8 cellular contexts compared by ENCODE assay signal in the genomic region with DNA sequence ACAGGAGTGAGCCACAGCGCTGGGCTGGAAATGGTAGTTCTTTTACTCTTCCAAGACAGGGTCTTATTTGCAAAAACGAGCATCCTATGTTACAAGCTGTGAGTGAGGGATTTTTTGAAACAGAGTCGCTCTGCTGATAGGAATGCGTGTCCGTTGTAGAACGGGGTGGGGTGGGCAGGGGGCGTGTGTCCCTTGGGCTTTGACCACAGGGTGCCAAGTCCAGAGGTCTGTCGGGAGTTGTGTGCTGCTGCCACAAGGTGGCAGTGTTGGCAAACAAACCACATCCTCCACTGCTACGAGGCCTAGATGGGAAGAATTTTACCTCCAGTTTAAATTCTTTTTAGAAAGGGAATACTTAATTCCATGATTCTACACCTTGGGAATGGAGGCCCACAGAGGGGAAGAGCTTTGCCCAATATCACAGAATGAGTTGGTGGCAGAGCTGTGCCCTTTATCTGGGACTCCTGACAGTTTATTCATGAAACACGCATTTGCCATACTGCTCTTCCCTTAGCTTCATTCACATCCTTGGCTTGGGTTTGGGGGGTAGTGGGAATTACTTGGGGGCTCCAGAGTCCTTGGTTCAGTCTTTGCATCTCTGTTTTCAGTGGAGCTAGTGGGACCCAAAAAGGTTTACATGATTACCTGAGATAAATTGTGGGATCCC. TPM values are rescaled to one million over a fixed set of nuclear protein-coding genes. Genes with fewer than 3 reads are reported as not detected.
A peak's percentile ranks its signal among the peaks of the same experiment; 100 is the strongest.
DNase-seq lines count a peak whose midpoint lies in the region; ATAC-seq and TF ChIP-seq lines count a peak whose summit lies in the region.

No MANE protein-coding gene starts in this region.

- no peak overlapping the region for H2BK12ac ChIP-seq in H9 (ENCODE audit: insufficient read length, low read depth, low read length)

- H3K9me3 Mint-ChIP-seq in H9, result no peaks in the 10 kb centered on the region; a peak in 1 of 5 replicates

- peaks cover 3% of the 10 kb centered on the region for H3K23me2 ChIP-seq in H9 (ENCODE audit: insufficient read length, low read depth, low read length, poor library complexity, severe bottlenecking)

- no peaks in the 10 kb centered on the region for H3K27me3 ChIP-seq in H9 (ENCODE audit: insufficient read depth, low read length)

- H3K4me1 Mint-ChIP-seq in H9, result peaks cover 37 to 39% of the 10 kb centered on the region in 2 experiments

- H3K36me3 Mint-ChIP-seq in H9 (ENCODE audit: insufficient read depth in 1 of 3, low read depth in 3 of 3), result no peaks in the 10 kb centered on the region

- TF ChIP-seq CTCF in H9 (conservative IDR thresholded peaks at IDR 0.05), result peak; percentile 99

- H2AFZ ChIP-seq in H9 (ENCODE audit: low read length), result no peak overlapping the region

- no peak for ATAC-seq in GM21576 (IDR thresholded peaks at IDR 0.05; ENCODE audit: unreplicated experiment)

- H3K14ac ChIP-seq in H9 (ENCODE audit: insufficient read depth, low read length), result no peak overlapping the region

- H3K23ac ChIP-seq in H9 (ENCODE audit: insufficient read length, low read depth, low read length), result no peak overlapping the region

- H3K4me3 Mint-ChIP-seq in H9, result peak overlapping the region; percentile 42 to 70

- H4K20me1 ChIP-seq in H9 (ENCODE audit: control insufficient read depth, insufficient read depth, insufficient read length), result no peaks in the 10 kb centered on the region

- no peak overlapping the region for H3K27ac ChIP-seq in H9 (ENCODE audit: insufficient read length, low read depth, low read length)

- no peaks in the 10 kb centered on the region for H3K79me1 ChIP-seq in H9 (ENCODE audit: insufficient read depth, low read depth, low read length, poor library complexity, severe bottlenecking)

- no peak overlapping the region; a peak in 2 of 7 replicates for H3K27ac Mint-ChIP-seq in H9

- no peak overlapping the region for H3K18ac ChIP-seq in H9 (ENCODE audit: insufficient read length, low read depth, low read length)

- no peaks in the 10 kb centered on the region; the same call in 1 of the 2 replicates for H3K27me3 Mint-ChIP-seq in H9 (ENCODE audit: low read depth)

- H3K4me1 ChIP-seq in H9 (ENCODE audit: insufficient read depth, low read length), result no peaks in the 10 kb centered on the region

- H2AK5ac ChIP-seq in H9 (ENCODE audit: insufficient read length, low read length), result no peak overlapping the region

- no peaks in the 10 kb centered on the region for H3K79me2 ChIP-seq in H9 (ENCODE audit: insufficient read depth, low read length)

- no peak overlapping the region for H4K91ac ChIP-seq in H9 (ENCODE audit: insufficient read length, low read depth, low read length)

- DNase-seq in Ammon's horn (ENCODE audit: low spot score), result peak; percentile 87
- peak; percentile 92 for DNase-seq in H9
- peak; percentile 43 to 80 for DNase-seq in NCI-H526 (lab: John Stamatoyannopoulos, UW)
- DNase-seq in activated CD4-positive, alpha-beta T cell treated with anti-CD3 and anti-CD28 coated beads, Interleukin-2, amount 50 U/mL, for 4 hours, result peak; percentile 53 to 58
- DNase-seq in effector CD4-positive, alpha-beta T cell, result peak; percentile 51
- peak; percentile 76 to 87 for DNase-seq in lung microvascular endothelial cell (ENCODE audit: low read depth in 2 of 2)
- peak; percentile 34 to 36 for DNase-seq in stimulated activated CD8-positive, alpha-beta memory T cell treated with anti-CD3 and anti-CD28 coated beads, Interleukin-15, amount 100 ng/mL, for 48 hours (ENCODE audit: low read depth in 2 of 2)

- H3K9me3 ChIP-seq in H9 (ENCODE audit: control insufficient read depth, low read depth, low read length), result no peaks in the 10 kb centered on the region

- H3K4ac ChIP-seq in H9 (ENCODE audit: low read depth, low read length), result no peak overlapping the region

- no CpG with 5 or more reads among the region's 10 CpGs for WGBS in H9 (ENCODE audit: extremely low coverage, insufficient read length, low lambda C conversion rate)

- no peak overlapping the region for H4K5ac ChIP-seq in H9 (ENCODE audit: insufficient read length, low read depth, low read length)

- no peak overlapping the region for H3T11ph ChIP-seq in H9 (ENCODE audit: low read length)

- no peak overlapping the region for H3K56ac ChIP-seq in H9 (ENCODE audit: insufficient read length, low read depth, low read length)

- H2BK5ac ChIP-seq in H9 (ENCODE audit: insufficient read length, low read length), result no peak overlapping the region

- no peak overlapping the region for H2BK120ac ChIP-seq in H9 (ENCODE audit: low read depth, low read length, poor library complexity, severe bottlenecking)

- H4K8ac ChIP-seq in H9 (replicated peaks; ENCODE audit: insufficient read length, low read depth, low read length), result no peak overlapping the region

- H3K4me2 ChIP-seq in H9 (ENCODE audit: insufficient read depth, insufficient read length, low read length), result peak overlapping the region; percentile 55

- H3K9ac ChIP-seq in H9 (ENCODE audit: extremely low read depth, insufficient read length, low read length), result no peak overlapping the region

- no peak overlapping the region for H2BK20ac ChIP-seq in H9 (ENCODE audit: low read depth, low read length, poor library complexity, severe bottlenecking)

- no peak overlapping the region for H2BK15ac ChIP-seq in H9 (ENCODE audit: low read depth, low read length)

RNA-seq across cellular contexts. Expression of a gene that starts 30.6 kb away (rescaled TPM):
- total RNA-seq in H9 (2021), result 74.4 and 78.4 TPM in 2 replicates
- 2.4 and 4.4 TPM in 2 replicates for total RNA-seq in lung microvascular endothelial cell

Comparison
In these comparisons a context has a peak if more than half of its experiments do, and no peak if none do; other contexts are left out.
1. DNase-seq: peak in every context shown above with its lines; median percentile 92 in H9; 87 in Ammon's horn; 82 in lung microvascular endothelial cell; 62 in NCI-H526; 56 in activated CD4-positive, alpha-beta T cell treated with anti-CD3 and anti-CD28 coated beads, Interleukin-2, amount 50 U/mL, for 4 hours; 51 in effector CD4-positive, alpha-beta T cell; 35 in stimulated activated CD8-positive, alpha-beta memory T cell treated with anti-CD3 and anti-CD28 coated beads, Interleukin-15, amount 100 ng/mL, for 48 hours.
2. RNA of a gene that starts 30.6 kb away (total RNA-seq): 74.4 to 78.4 TPM in H9; 2.4 to 4.4 TPM in lung microvascular endothelial cell; every median in the first group is over 10 times any median in the second.